In the genomic region with DNA sequence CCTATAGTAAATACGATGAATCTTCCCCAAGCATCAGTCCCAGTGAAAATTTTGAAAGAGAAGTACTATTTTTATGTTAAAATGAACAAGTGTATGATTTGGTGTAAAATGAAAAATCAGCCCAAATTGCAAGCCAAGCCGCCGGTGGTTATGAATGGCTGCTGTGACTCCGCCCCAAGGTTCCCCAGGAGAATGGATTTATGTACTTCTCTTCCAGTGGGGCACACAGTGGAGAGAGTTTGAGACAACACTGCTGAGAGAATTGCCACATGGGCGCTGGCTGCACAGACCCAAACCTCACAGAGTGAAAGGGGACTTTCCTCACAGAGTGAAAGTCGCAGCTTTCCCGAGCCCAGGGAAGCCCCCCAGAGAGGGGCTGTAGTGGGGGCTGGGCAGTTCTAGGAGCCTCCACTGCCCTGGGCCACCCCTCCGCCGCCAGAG, we compare ENCODE assay signal across 1 cellular context.
TF ChIP-seq lines count a peak whose summit lies in the region.

No MANE protein-coding gene starts in this region.

TF ChIP-seq in GM12878, 131 proteins besides CTCF, POLR2A, EP300 and RAD21 (continued from another document):
- TF ChIP-seq RELB (IDR thresholded peaks at IDR 0.05; ENCODE audit: low read depth), result 0 out of 2 replicates have a peak, but pooled peaks have one; percentile 52
- TF ChIP-seq SREBF1 (IDR thresholded peaks at IDR 0.05; ENCODE audit: low read length), result no peak
TF ChIP-seq in GM12878: peak in this region for 1.
